ENCODE assay signal across 9 cellular contexts in the genomic region with DNA sequence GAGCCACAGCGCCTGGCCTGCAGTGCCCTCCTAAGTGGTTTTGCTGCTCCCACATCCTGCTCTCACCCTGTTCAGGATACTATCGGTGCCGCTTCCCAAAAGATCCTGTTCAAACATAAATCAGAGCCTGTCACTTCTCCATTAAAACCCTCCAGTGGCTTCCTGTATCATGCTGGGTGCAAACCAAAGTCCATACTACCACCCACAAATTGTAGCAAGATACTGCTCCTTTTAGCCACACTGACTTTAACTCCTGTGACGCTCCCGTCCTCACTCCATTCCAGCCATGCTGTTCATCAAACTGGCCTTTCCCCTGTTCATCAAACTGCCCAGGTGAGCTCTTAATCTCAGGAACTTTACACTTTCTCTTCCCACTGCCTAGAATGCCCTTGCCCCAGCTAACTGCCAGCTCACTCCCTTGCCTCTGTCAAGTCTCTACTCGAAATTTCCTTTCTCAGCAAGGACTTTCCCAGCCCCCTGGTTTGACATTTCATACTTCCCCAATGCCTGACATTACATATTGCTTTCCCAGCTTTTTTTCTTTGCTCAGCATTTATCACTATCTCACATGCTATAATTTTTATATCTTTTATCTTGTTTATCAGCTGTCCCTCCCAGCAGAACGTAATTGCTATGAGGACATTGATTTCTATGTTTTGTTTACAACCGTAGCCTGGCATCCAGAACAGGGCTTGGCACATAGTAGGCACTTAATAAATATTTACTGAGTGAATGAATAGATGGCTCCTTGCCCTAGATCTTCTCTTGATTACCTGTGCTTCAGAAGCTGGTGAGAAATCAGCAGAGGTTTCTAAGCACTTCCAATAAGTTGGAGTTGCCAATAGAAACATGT. TPM values are rescaled to one million over a fixed set of nuclear protein-coding genes. Genes with fewer than 3 reads are reported as not detected.
DNase-seq lines count a peak whose midpoint lies in the region; ATAC-seq and TF ChIP-seq lines count a peak whose summit lies in the region.
"Had no signal": no experiment of that assay in that cellular context is flagged by ENCODE, and none has a peak within 500 bp of the region (broad histone marks: within the 10 kb centered on the region; RNA-seq: fewer than 3 reads in every experiment).

No MANE protein-coding gene starts in this region.

- H3K9me2 ChIP-seq in GM23338 (ENCODE audit: insufficient read depth): no peaks in the 10 kb centered on the region

- no peak overlapping the region for H3K4me3 Mint-ChIP-seq in GM23338

- H3K27ac Mint-ChIP-seq in GM23338: no peak overlapping the region

- H3K9me3 ChIP-seq in SK-N-MC (ENCODE audit: low read depth, low read length) (no peaks in the 10 kb centered on the region), gastrocnemius medialis (no peaks in the 10 kb centered on the region)

- H3K27ac ChIP-seq in GM23338 (ENCODE audit: low read depth) (no peak overlapping the region), SK-N-MC (no peak overlapping the region), gastrocnemius medialis (peak overlapping the region; percentile 27 to 61 (median 38))

- H3K4me1 ChIP-seq in GM23338 (ENCODE audit: insufficient read depth): peaks cover 16% of the 10 kb centered on the region; the same call in 1 of the 2 replicates
- peaks cover 5 to 7% of the 10 kb centered on the region in 2 donors for H3K4me1 ChIP-seq in gastrocnemius medialis

- no peaks in the 10 kb centered on the region for H3K79me2 ChIP-seq in GM23338 (replicated peaks; ENCODE audit: insufficient read depth)

- no peak for TF ChIP-seq POLR2A in gastrocnemius medialis (IDR thresholded peaks at IDR 0.05)

- H3K9ac ChIP-seq in SK-N-MC (ENCODE audit: insufficient read length): no peak overlapping the region

- H3K36me3 ChIP-seq in GM23338 (ENCODE audit: insufficient read depth) (no peaks in the 10 kb centered on the region), SK-N-MC (ENCODE audit: insufficient read depth, low read length) (no peaks in the 10 kb centered on the region), gastrocnemius medialis (no peaks in the 10 kb centered on the region), H7 (replicated peaks; ENCODE audit: control insufficient read depth, insufficient read depth, low read length) (no peaks in the 10 kb centered on the region)

- peaks cover 4% of the 10 kb centered on the region for H3K27me3 Mint-ChIP-seq in GM23338 (ENCODE audit: insufficient read depth, low read depth, poor library complexity)

- H4K20me1 ChIP-seq in GM23338 (replicated peaks; ENCODE audit: insufficient read depth): no peaks in the 10 kb centered on the region

- in situ Hi-C loops in gastrocnemius medialis (cut with MboI; ENCODE audit: low sequenced_read_pairs in 4 of 4): no loop called here

- no peak overlapping the region for H3K4me2 ChIP-seq in GM23338

- ATAC-seq in GM23338 (no peak), left cardiac atrium (peak in 1 of 2 donors; percentile 11), gastrocnemius medialis (no peak), GM21447 (IDR thresholded peaks at IDR 0.05; ENCODE audit: unreplicated experiment) (no peak)

- H3K4me3 ChIP-seq in GM23338 (no peak overlapping the region), SK-N-MC (peak overlapping the region; percentile 66), gastrocnemius medialis (no peak overlapping the region), H7 (ENCODE audit: insufficient read depth, low read depth, low read length) (no peak overlapping the region)

- no peaks in the 10 kb centered on the region for H3F3A ChIP-seq in GM23338 (replicated peaks; ENCODE audit: low read depth)

- no peak for TF ChIP-seq CTCF in GM23338 (conservative IDR thresholded peaks at IDR 0.05; ENCODE audit: low read depth in 2 of 2)
- TF ChIP-seq CTCF in gastrocnemius medialis (IDR thresholded peaks at IDR 0.05 in 4 of 5, conservative IDR thresholded peaks at IDR 0.05 in 1 of 5): no peak

- DNase-seq in GM23338 (ENCODE audit: low spot score) (no peak), SK-N-MC (ENCODE audit: low read depth, low spot score) (no peak), left cardiac atrium (peak; percentile 19), gastrocnemius medialis (no peak), H7 (no peak), NCI-H1048 (lab: John Stamatoyannopoulos, UW) (no peak), 8988T (no peak)
- DNase-seq: central memory CD4-positive, alpha-beta T cell had no signal

- no peaks in the 10 kb centered on the region for H3K9me3 Mint-ChIP-seq in GM23338

- peaks cover 7% of the 10 kb centered on the region for H3K4me1 Mint-ChIP-seq in GM23338

- no peaks in the 10 kb centered on the region for H3K27me3 ChIP-seq in GM23338 (ENCODE audit: insufficient read depth)
- no peaks in the 10 kb centered on the region for H3K27me3 ChIP-seq in gastrocnemius medialis
- H3K27me3 ChIP-seq in H7 (ENCODE audit: control insufficient read depth, insufficient read depth, low read length): no peaks in the 10 kb centered on the region

- H3K36me3 Mint-ChIP-seq in GM23338 (ENCODE audit: low read depth): no peaks in the 10 kb centered on the region

- intact Hi-C loops in left cardiac atrium (cut with DNase I): no loop called here
- intact Hi-C loops in gastrocnemius medialis (cut with DNase I; ENCODE audit: low total_unique reads): no loop called here

- peak overlapping the region; percentile 92 for H2AFZ ChIP-seq in GM23338

TF ChIP-seq in GM23338, 12 proteins besides CTCF, POLR2A, EP300 and RAD21 (continues in another document):
- no peak for TF ChIP-seq CREB1 (CRISPR knock-in tag; IDR thresholded peaks at IDR 0.05; ENCODE audit: low read depth)
- TF ChIP-seq POLR2AphosphoS5 (IDR thresholded peaks at IDR 0.05; ENCODE audit: low read depth): no peak
- TF ChIP-seq ZNF331 (CRISPR knock-in tag; IDR thresholded peaks at IDR 0.05; ENCODE audit: low read depth): no peak
- no peak for TF ChIP-seq STAT1 (IDR thresholded peaks at IDR 0.05; ENCODE audit: unreplicated experiment)
- no peak for TF ChIP-seq JUNB (IDR thresholded peaks at IDR 0.05; ENCODE audit: unreplicated experiment)
- no peak for TF ChIP-seq EZH2phosphoT487 (IDR thresholded peaks at IDR 0.05; ENCODE audit: unreplicated experiment)
- no peak for TF ChIP-seq NANOG (IDR thresholded peaks at IDR 0.05; ENCODE audit: borderline replicate concordance)
- TF ChIP-seq, protein P1, sequence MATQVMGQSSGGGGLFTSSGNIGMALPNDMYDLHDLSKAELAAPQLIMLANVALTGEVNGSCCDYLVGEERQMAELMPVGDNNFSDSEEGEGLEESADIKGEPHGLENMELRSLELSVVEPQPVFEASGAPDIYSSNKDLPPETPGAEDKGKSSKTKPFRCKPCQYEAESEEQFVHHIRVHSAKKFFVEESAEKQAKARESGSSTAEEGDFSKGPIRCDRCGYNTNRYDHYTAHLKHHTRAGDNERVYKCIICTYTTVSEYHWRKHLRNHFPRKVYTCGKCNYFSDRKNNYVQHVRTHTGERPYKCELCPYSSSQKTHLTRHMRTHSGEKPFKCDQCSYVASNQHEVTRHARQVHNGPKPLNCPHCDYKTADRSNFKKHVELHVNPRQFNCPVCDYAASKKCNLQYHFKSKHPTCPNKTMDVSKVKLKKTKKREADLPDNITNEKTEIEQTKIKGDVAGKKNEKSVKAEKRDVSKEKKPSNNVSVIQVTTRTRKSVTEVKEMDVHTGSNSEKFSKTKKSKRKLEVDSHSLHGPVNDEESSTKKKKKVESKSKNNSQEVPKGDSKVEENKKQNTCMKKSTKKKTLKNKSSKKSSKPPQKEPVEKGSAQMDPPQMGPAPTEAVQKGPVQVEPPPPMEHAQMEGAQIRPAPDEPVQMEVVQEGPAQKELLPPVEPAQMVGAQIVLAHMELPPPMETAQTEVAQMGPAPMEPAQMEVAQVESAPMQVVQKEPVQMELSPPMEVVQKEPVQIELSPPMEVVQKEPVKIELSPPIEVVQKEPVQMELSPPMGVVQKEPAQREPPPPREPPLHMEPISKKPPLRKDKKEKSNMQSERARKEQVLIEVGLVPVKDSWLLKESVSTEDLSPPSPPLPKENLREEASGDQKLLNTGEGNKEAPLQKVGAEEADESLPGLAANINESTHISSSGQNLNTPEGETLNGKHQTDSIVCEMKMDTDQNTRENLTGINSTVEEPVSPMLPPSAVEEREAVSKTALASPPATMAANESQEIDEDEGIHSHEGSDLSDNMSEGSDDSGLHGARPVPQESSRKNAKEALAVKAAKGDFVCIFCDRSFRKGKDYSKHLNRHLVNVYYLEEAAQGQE (IDR thresholded peaks at IDR 0.05; ENCODE audit: unreplicated experiment): no peak
- TF ChIP-seq, protein P2, sequence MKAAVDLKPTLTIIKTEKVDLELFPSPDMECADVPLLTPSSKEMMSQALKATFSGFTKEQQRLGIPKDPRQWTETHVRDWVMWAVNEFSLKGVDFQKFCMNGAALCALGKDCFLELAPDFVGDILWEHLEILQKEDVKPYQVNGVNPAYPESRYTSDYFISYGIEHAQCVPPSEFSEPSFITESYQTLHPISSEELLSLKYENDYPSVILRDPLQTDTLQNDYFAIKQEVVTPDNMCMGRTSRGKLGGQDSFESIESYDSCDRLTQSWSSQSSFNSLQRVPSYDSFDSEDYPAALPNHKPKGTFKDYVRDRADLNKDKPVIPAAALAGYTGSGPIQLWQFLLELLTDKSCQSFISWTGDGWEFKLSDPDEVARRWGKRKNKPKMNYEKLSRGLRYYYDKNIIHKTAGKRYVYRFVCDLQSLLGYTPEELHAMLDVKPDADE (IDR thresholded peaks at IDR 0.05): no peak

RNA-seq across cellular contexts. Expression of a gene that starts 44.3 kb away (rescaled TPM):
- total RNA-seq in GM23338 (2014; rRNA removed; shearing (Covaris generic)): 29.6 and 38.1 TPM in 2 replicates
- 9.4 and 12.1 TPM in 2 replicates for polyA plus RNA-seq in GM23338 (2016; fragmentation: Nextera tagmentation; extraction: Ambion mirVana)
- total RNA-seq in left cardiac atrium (10 to 100 TPM; 14.3 to 17.9 TPM), gastrocnemius medialis (10 to 100 TPM in 3 of 4 donors, 1 to 10 TPM in 1; 8.9 to 15.3 (median 11.4) TPM)
- total RNA-seq in H7 (2014; rRNA removed; shearing (Covaris generic)): 33.9 and 36.2 TPM in 2 replicates

Comparison
In these comparisons a context has a peak if more than half of its experiments do, and no peak if none do; other contexts are left out.
1. H3K27ac ChIP-seq: peak in gastrocnemius medialis (4 of 4); none in GM23338 (single experiment) and SK-N-MC (single experiment).